ENCODE assay signal across 1 cellular context in the genomic region with DNA sequence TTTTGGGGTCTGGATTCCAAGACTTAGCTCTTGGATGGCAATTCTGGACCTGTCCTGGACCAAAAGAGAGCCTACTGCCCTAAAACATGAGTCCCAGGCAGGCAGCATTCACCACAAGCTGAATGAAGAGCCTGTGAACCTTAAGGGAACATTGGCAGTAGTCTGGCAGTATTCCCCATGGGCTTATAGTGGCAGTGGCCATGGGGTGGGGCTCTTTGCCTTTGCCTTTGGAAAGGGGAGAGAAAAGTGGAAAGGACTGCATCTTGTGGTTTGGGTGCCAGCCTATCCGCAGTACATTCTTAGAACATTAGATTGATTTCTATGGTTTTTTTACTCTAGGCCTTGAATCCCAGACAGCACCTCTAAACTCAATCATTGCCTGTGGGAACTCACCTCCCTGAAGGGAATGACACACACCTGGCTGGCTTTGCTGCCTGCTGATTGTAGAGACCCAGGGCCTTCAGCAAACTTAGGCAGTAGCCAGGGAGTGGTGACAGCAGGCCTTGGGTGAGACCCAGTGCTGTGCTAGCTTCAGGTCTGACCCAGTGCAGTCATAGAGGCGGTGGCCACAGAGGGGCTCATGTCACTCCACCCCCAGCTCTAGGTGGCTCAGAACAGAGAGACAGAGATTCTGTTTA.
TF ChIP-seq lines count a peak whose summit lies in the region.

No MANE protein-coding gene starts in this region.

TF ChIP-seq in GM23338, 12 proteins besides CTCF, POLR2A, EP300 and RAD21 (continued from another document):
- TF ChIP-seq ZNF114 (CRISPR knock-in tag; IDR thresholded peaks at IDR 0.05) (no peak), EZH2 (IDR thresholded peaks at IDR 0.05; ENCODE audit: low read depth, unreplicated experiment) (no peak), POLR2AphosphoS5 (IDR thresholded peaks at IDR 0.05; ENCODE audit: low read depth) (no peak), NANOG (IDR thresholded peaks at IDR 0.05; ENCODE audit: borderline replicate concordance) (no peak)
- TF ChIP-seq, protein P1, sequence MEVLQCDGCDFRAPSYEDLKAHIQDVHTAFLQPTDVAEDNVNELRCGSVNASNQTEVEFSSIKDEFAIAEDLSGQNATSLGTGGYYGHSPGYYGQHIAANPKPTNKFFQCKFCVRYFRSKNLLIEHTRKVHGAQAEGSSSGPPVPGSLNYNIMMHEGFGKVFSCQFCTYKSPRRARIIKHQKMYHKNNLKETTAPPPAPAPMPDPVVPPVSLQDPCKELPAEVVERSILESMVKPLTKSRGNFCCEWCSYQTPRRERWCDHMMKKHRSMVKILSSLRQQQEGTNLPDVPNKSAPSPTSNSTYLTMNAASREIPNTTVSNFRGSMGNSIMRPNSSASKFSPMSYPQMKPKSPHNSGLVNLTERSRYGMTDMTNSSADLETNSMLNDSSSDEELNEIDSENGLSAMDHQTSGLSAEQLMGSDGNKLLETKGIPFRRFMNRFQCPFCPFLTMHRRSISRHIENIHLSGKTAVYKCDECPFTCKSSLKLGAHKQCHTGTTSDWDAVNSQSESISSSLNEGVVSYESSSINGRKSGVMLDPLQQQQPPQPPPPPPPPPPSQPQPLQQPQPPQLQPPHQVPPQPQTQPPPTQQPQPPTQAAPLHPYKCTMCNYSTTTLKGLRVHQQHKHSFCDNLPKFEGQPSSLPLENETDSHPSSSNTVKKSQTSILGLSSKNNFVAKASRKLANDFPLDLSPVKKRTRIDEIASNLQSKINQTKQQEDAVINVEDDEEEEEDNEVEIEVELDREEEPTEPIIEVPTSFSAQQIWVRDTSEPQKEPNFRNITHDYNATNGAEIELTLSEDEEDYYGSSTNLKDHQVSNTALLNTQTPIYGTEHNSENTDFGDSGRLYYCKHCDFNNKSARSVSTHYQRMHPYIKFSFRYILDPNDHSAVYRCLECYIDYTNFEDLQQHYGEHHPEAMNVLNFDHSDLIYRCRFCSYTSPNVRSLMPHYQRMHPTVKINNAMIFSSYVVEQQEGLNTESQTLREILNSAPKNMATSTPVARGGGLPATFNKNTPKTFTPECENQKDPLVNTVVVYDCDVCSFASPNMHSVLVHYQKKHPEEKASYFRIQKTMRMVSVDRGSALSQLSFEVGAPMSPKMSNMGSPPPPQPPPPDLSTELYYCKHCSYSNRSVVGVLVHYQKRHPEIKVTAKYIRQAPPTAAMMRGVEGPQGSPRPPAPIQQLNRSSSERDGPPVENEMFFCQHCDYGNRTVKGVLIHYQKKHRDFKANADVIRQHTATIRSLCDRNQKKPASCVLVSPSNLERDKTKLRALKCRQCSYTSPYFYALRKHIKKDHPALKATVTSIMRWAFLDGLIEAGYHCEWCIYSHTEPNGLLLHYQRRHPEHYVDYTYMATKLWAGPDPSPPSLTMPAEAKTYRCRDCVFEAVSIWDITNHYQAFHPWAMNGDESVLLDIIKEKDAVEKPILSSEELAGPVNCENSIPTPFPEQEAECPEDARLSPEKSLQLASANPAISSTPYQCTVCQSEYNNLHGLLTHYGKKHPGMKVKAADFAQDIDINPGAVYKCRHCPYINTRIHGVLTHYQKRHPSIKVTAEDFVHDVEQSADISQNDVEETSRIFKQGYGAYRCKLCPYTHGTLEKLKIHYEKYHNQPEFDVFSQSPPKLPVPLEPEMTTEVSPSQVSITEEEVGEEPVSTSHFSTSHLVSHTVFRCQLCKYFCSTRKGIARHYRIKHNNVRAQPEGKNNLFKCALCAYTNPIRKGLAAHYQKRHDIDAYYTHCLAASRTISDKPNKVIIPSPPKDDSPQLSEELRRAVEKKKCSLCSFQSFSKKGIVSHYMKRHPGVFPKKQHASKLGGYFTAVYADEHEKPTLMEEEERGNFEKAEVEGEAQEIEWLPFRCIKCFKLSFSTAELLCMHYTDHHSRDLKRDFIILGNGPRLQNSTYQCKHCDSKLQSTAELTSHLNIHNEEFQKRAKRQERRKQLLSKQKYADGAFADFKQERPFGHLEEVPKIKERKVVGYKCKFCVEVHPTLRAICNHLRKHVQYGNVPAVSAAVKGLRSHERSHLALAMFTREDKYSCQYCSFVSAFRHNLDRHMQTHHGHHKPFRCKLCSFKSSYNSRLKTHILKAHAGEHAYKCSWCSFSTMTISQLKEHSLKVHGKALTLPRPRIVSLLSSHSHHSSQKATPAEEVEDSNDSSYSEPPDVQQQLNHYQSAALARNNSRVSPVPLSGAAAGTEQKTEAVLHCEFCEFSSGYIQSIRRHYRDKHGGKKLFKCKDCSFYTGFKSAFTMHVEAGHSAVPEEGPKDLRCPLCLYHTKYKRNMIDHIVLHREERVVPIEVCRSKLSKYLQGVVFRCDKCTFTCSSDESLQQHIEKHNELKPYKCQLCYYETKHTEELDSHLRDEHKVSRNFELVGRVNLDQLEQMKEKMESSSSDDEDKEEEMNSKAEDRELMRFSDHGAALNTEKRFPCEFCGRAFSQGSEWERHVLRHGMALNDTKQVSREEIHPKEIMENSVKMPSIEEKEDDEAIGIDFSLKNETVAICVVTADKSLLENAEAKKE (CRISPR knock-in tag; IDR thresholded peaks at IDR 0.05) = no peak
